9 cellular contexts compared by ENCODE assay signal in the genomic region with DNA sequence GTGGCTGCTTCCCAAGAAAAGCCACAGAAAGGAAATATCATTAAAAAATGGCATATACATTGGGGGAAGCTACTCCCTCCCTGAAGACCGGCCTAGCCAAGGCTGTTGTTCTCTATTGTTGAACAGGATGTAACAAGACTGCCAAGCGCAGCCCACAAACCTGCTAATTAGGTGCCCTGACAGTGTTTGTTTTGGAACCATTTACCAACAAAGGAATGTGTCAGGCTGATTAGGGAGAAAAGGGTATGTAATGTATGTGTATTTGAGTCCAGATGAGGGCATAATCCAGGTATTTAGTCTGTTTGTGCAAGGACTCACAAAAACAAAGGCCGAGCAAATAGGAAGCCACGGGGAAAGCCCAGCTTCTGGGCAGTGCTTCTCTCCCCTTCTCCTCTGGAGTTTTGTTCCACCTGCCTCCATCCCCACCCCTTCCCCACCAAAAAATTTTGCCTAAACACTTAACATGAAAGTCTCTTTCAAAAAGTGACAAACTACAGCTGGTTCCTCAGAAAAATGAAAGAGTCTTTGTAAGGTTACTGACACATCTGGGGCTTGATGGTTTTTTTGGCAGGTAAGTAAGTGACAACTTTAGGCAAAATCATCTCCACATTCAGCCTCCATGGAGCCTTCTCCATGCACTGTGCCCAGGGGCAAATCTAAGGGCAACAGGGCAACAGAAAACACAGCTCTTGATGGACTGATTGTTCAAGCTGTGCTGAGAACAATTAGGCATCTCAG.
DNase-seq lines count a peak whose midpoint lies in the region; ATAC-seq, FAIRE-seq and TF ChIP-seq lines count a peak whose summit lies in the region.
"Had no signal": no experiment of that assay in that cellular context is flagged by ENCODE, and none has a peak within 500 bp of the region (broad histone marks: within the 10 kb centered on the region; RNA-seq: fewer than 3 reads in every experiment).

No MANE protein-coding gene starts in this region.

- peak; percentile 83 for ATAC-seq in HepG2
- no peak for ATAC-seq in stimulated activated naive CD8-positive, alpha-beta T cell treated with anti-CD3 and anti-CD28 coated beads, Interleukin-15, Interleukin-2, amounts not matched to agents 100 U/mL and 50 U/mL, for 24 hours
- ATAC-seq: activated CD8-positive, alpha-beta memory T cell treated with anti-CD3 and anti-CD28 coated beads, Interleukin-2, amount 10 ng/mL, durations not matched to agents 7 days and 5 days had no signal

- no peak overlapping the region for H2AFZ ChIP-seq in HepG2 (ENCODE audit: low read length)

- DNase-seq in NCI-H1048 (lab: John Stamatoyannopoulos, UW) (peak; percentile 4), astrocyte of the hippocampus (ENCODE audit: low read depth, low spot score) (peak; percentile 98), HepG2 (ENCODE audit: low spot score) (peak; percentile 99), putamen (ENCODE audit: low spot score) (no peak), 8988T (no peak), NCI-H446 treated with DMSO at 0.1 percent for 48 hours (lab: John Stamatoyannopoulos, UW) (no peak)
- DNase-seq in stimulated activated naive CD8-positive, alpha-beta T cell treated with anti-CD3 and anti-CD28 coated beads, Interleukin-15, Interleukin-2, amounts not matched to agents 100 U/mL and 50 U/mL, for 24 hours = no peak
- DNase-seq: activated CD8-positive, alpha-beta memory T cell treated with anti-CD3 and anti-CD28 coated beads, Interleukin-2, amount 10 ng/mL, durations not matched to agents 7 days and 5 days had no signal

- TF ChIP-seq EP300 in HepG2 (IDR thresholded peaks at IDR 0.05; ENCODE audit: low read depth in 2 of 2, low read length in 2 of 2) (peak; percentile 75 to 97), HepG2 (CRISPR knock-in tag; IDR thresholded peaks at IDR 0.05; ENCODE audit: borderline replicate concordance) (peak; percentile 96)

- peak; percentile 63 for FAIRE-seq in HepG2 (lab: Jason Lieb, UNC)

- no peaks in the 10 kb centered on the region for H3K36me3 ChIP-seq in BLaER1 treated with 17β-estradiol and CSF1 and Interleukin-3, amounts not matched to agents 10 nM and 100 nM
- no peaks in the 10 kb centered on the region for H3K36me3 ChIP-seq in HepG2 (replicated peaks in 1 of 2; ENCODE audit: control insufficient read depth in 1 of 2, insufficient read depth in 2 of 2, low read length in 2 of 2)

- no peaks in the 10 kb centered on the region for H3K79me2 ChIP-seq in HepG2 (ENCODE audit: insufficient read depth, low read length)

- H3K4me2 ChIP-seq in BLaER1 treated with 17β-estradiol and CSF1 and Interleukin-3, amounts not matched to agents 10 nM and 100 nM = peak overlapping the region; percentile 0 to 60 (median 10); a peak in 10 of 22 replicates
- H3K4me2 ChIP-seq in HepG2 (ENCODE audit: low read depth, low read length) = peak overlapping the region; percentile 76

- TF ChIP-seq RAD21 in HepG2 (CRISPR knock-in tag; IDR thresholded peaks at IDR 0.05) = peak; percentile 22; the same call in 1 of the 2 replicates

- H3K27me3 ChIP-seq in BLaER1 treated with 17β-estradiol and CSF1 and Interleukin-3, amounts not matched to agents 10 nM and 100 nM = no peaks in the 10 kb centered on the region
- no peaks in the 10 kb centered on the region for H3K27me3 ChIP-seq in HepG2 (ENCODE audit: control insufficient read depth in 1 of 2, insufficient read depth in 2 of 2, low read length in 2 of 2)

- peak overlapping the region in 2 of 11 experiments; percentile 6 to 8; a peak in 2 of 22 replicates for H3K27ac ChIP-seq in BLaER1 treated with 17β-estradiol and CSF1 and Interleukin-3, amounts not matched to agents 10 nM and 100 nM
- peak overlapping the region; percentile 97 for H3K27ac ChIP-seq in HepG2 (ENCODE audit: extremely low read length, insufficient read depth, low read length)

- no TSS peak for BruUV-seq in HepG2 (replicated peaks; lab: Mats Ljungman, UMichigan)

- intact Hi-C loops in HepG2 (cut with micrococcal nuclease; ENCODE audit: unreplicated experiment) = loop anchor here (1.0 to 10.0 kb wide), 10 partner anchors 22 to 323 kb away; partner anchors contain the start of genes CREB1 and FZD5

- H4K20me1 ChIP-seq in BLaER1 treated with 17β-estradiol and CSF1 and Interleukin-3, amounts not matched to agents 10 nM and 100 nM = no peaks in the 10 kb centered on the region
- H4K20me1 ChIP-seq in HepG2 (ENCODE audit: insufficient read depth, low read length) = no peaks in the 10 kb centered on the region

- POLR2A ChIA-PET in HepG2 (lab: Yijun Ruan, JAX) = interaction anchor here (0.8 to 8.0 kb wide), 43 partner anchors 9 to 223 kb away, joined by 3 to 303 read pairs (median 6); partner anchors contain the start of genes CCNYL1, FZD5, METTL21A and PLEKHM3

- peak; percentile 52 for TF ChIP-seq CTCF in HepG2 (CRISPR knock-in tag; IDR thresholded peaks at IDR 0.05)

- H3K4me3 ChIP-seq in BLaER1 treated with 17β-estradiol and CSF1 and Interleukin-3, amounts not matched to agents 10 nM and 100 nM = no peak overlapping the region
- peak overlapping the region; percentile 13 to 27 (median 25); a peak in 3 of 6 replicates for H3K4me3 ChIP-seq in HepG2 (replicated peaks in 1 of 3; ENCODE audit: insufficient read depth in 1 of 3, low read depth in 2 of 3, low read length in 3 of 3)

- in situ Hi-C loops in HepG2 (cut with HindIII; ENCODE audit: extremely low pct_ligation_motif_present, low pct_unique_long_range_greater_than_20kb) = no loop called here

- peak in 1 of 2 experiments; percentile 47; a peak in 1 of 4 replicates for TF ChIP-seq POLR2A in HepG2 (IDR thresholded peaks at IDR 0.05; ENCODE audit: insufficient read depth in 1 of 2, low read depth in 2 of 2, low read length in 2 of 2)

- 0% methylated on average over 4 of the region's 4 CpGs for WGBS in HepG2 (ENCODE audit: low lambda C conversion rate)

- CTCF ChIA-PET in HepG2 (lab: Yijun Ruan, JAX; ENCODE audit: low intra/inter-chr PET ratio, low total read pairs) = interaction anchor here (1.2 kb wide), 1 partner anchor 80 kb away, joined by 3 read pairs; no protein-coding TSS in a partner anchor

- H3K9me3 ChIP-seq in BLaER1 treated with 17β-estradiol and CSF1 and Interleukin-3, amounts not matched to agents 10 nM and 100 nM (replicated peaks in 1 of 11) = no peaks in the 10 kb centered on the region
- no peaks in the 10 kb centered on the region for H3K9me3 ChIP-seq in HepG2 (ENCODE audit: low read length)

- H3K9ac ChIP-seq in BLaER1 treated with 17β-estradiol and CSF1 and Interleukin-3, amounts not matched to agents 10 nM and 100 nM = no peak overlapping the region
- H3K9ac ChIP-seq in HepG2 (ENCODE audit: insufficient read depth, low read depth, low read length) = peak overlapping the region; percentile 76

- peaks cover 5 to 21% (median 13%) of the 10 kb centered on the region in 10 experiments; a peak in 17 of 20 replicates for H3K4me1 ChIP-seq in BLaER1 treated with 17β-estradiol and CSF1 and Interleukin-3, amounts not matched to agents 10 nM and 100 nM
- peaks cover 81% of the 10 kb centered on the region for H3K4me1 ChIP-seq in HepG2 (ENCODE audit: insufficient read depth, low read length)

TF ChIP-seq in HepG2, 621 proteins besides CTCF, POLR2A, EP300 and RAD21 (continues in another document):
- TF ChIP-seq HDAC2 (CRISPR knock-in tag; IDR thresholded peaks at IDR 0.05) (peak; percentile 89), FLYWCH1 (CRISPR knock-in tag; IDR thresholded peaks at IDR 0.05) (no peak), CHCHD3 (CRISPR knock-in tag; IDR thresholded peaks at IDR 0.05) (no peak), EED (CRISPR knock-in tag; IDR thresholded peaks at IDR 0.05) (no peak), SRSF9 (IDR thresholded peaks at IDR 0.05; ENCODE audit: borderline replicate concordance, insufficient read depth, low read depth, low read length, poor library complexity, severe bottlenecking) (no peak), KDM6A (CRISPR knock-in tag; IDR thresholded peaks at IDR 0.05; ENCODE audit: low read depth) (peak; percentile 87), EEA1 (CRISPR knock-in tag; IDR thresholded peaks at IDR 0.05; ENCODE audit: borderline replicate concordance) (no peak), MEIS2 (CRISPR knock-in tag; IDR thresholded peaks at IDR 0.05) (peak; percentile 97), ZNF572 (CRISPR knock-in tag; IDR thresholded peaks at IDR 0.05) (no peak), JARID2 (CRISPR knock-in tag; IDR thresholded peaks at IDR 0.05; ENCODE audit: insufficient replicate concordance) (peak; percentile 58)
- TF ChIP-seq, protein P1, sequence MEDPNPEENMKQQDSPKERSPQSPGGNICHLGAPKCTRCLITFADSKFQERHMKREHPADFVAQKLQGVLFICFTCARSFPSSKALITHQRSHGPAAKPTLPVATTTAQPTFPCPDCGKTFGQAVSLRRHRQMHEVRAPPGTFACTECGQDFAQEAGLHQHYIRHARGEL (CRISPR knock-in tag; IDR thresholded peaks at IDR 0.05) = no peak
- TF ChIP-seq, protein P2, sequence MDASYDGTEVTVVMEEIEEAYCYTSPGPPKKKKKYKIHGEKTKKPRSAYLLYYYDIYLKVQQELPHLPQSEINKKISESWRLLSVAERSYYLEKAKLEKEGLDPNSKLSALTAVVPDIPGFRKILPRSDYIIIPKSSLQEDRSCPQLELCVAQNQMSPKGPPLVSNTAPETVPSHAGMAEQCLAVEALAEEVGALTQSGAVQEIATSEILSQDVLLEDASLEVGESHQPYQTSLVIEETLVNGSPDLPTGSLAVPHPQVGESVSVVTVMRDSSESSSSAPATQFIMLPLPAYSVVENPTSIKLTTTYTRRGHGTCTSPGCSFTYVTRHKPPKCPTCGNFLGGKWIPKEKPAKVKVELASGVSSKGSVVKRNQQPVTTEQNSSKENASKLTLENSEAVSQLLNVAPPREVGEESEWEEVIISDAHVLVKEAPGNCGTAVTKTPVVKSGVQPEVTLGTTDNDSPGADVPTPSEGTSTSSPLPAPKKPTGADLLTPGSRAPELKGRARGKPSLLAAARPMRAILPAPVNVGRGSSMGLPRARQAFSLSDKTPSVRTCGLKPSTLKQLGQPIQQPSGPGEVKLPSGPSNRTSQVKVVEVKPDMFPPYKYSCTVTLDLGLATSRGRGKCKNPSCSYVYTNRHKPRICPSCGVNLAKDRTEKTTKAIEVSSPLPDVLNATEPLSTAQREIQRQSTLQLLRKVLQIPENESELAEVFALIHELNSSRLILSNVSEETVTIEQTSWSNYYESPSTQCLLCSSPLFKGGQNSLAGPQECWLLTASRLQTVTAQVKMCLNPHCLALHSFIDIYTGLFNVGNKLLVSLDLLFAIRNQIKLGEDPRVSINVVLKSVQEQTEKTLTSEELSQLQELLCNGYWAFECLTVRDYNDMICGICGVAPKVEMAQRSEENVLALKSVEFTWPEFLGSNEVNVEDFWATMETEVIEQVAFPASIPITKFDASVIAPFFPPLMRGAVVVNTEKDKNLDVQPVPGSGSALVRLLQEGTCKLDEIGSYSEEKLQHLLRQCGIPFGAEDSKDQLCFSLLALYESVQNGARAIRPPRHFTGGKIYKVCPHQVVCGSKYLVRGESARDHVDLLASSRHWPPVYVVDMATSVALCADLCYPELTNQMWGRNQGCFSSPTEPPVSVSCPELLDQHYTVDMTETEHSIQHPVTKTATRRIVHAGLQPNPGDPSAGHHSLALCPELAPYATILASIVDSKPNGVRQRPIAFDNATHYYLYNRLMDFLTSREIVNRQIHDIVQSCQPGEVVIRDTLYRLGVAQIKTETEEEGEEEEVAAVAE (CRISPR knock-in tag; IDR thresholded peaks at IDR 0.05; ENCODE audit: borderline replicate concordance) = peak; percentile 89; the same call in 1 of the 2 replicates

Comparison
In these comparisons a context has a peak if more than half of its experiments do, and no peak if none do; other contexts are left out.
1. H3K4me3 ChIP-seq: peak in HepG2 (3 of 3); none in BLaER1 treated with 17β-estradiol and CSF1 and Interleukin-3, amounts not matched to agents 10 nM and 100 nM (0 of 10).
2. DNase-seq: peak in NCI-H1048 (single experiment), astrocyte of the hippocampus (single experiment) and HepG2 (single experiment); none in putamen (single experiment), stimulated activated naive CD8-positive, alpha-beta T cell treated with anti-CD3 and anti-CD28 coated beads, Interleukin-15, Interleukin-2, amounts not matched to agents 100 U/mL and 50 U/mL, for 24 hours (single experiment), 8988T (single experiment) and NCI-H446 treated with DMSO at 0.1 percent for 48 hours (single experiment).